7 cellular contexts compared by ENCODE assay signal in genomic region chr6:157981132-157981394, GRCh38. TPM values are rescaled to one million over a fixed set of nuclear protein-coding genes. Genes with fewer than 3 reads are reported as not detected.
DNase-seq lines count a peak whose midpoint lies in the region; ATAC-seq and TF ChIP-seq lines count a peak whose summit lies in the region.

No MANE protein-coding gene starts in this region.

- peaks cover 28% of the 10 kb centered on the region for H3K4me1 ChIP-seq in IMR-90 (ENCODE audit: control insufficient read depth, insufficient read depth, low read length)

- H3K9me3 Mint-ChIP-seq in nephron, result no peaks in the 10 kb centered on the region

- peak overlapping the region; percentile 97 for H2BK120ac ChIP-seq in IMR-90 (ENCODE audit: low read depth, low read length)

- H3K4me3 Mint-ChIP-seq in nephron, result peak overlapping the region; percentile 73 to 82 (median 74)

- BruUV-seq in IMR-90 (replicated peaks; lab: Mats Ljungman, UMichigan), result no TSS peak

- peak overlapping the region; percentile 35; the same call in 1 of the 2 replicates for H3K23ac ChIP-seq in IMR-90 (ENCODE audit: low read depth, low read length)

- H2BK5ac ChIP-seq in IMR-90 (ENCODE audit: low read depth, low read length, poor library complexity, severe bottlenecking), result peak overlapping the region; percentile 75

- in situ Hi-C loops in IMR-90 (cut with MboI; ENCODE audit: low sequenced_read_pairs), result no loop called here

- H3K9me1 ChIP-seq in IMR-90 (ENCODE audit: insufficient read depth, low read length), result peaks cover 13% of the 10 kb centered on the region

- intact Hi-C loops in IMR-90 (cut with micrococcal nuclease), result loop anchor here (5.0 kb wide), 1 partner anchor 61 kb away; no protein-coding TSS in a partner anchor

- peak overlapping the region; percentile 96 for H2AK5ac ChIP-seq in IMR-90 (ENCODE audit: low read depth, low read length)

- peak overlapping the region; percentile 90 for H2BK15ac ChIP-seq in IMR-90 (ENCODE audit: low read depth, low read length)

- no peak for DNase-seq in IMR-90
- no peak for DNase-seq in coronary artery (ENCODE audit: low spot score)
- no peak for DNase-seq in stimulated activated CD4-positive, alpha-beta T cell treated with anti-CD3 and anti-CD28 coated beads, Interleukin-4, amount 100 ng/mL, for 1 hour
- DNase-seq in NCI-H345 (lab: John Stamatoyannopoulos, UW), result no peak

- peak overlapping the region; percentile 19; the same call in 1 of the 2 replicates for H3K9ac ChIP-seq in IMR-90 (ENCODE audit: low read depth, low read length)

- H4K5ac ChIP-seq in IMR-90 (ENCODE audit: low read depth, low read length), result peak overlapping the region; percentile 72

- peak overlapping the region; percentile 46 to 90 (median 72) for H3K27ac Mint-ChIP-seq in nephron

- H4K91ac ChIP-seq in IMR-90 (ENCODE audit: insufficient read depth, low read depth, low read length), result peak overlapping the region; percentile 94

- H3K27ac ChIP-seq in IMR-90 (ENCODE audit: insufficient read depth, low read length) (peak overlapping the region; percentile 65), coronary artery (peak overlapping the region; percentile 78 to 88)

- no peaks in the 10 kb centered on the region for H3K27me3 ChIP-seq in IMR-90 (ENCODE audit: control insufficient read depth, insufficient read depth, low read length)

- TF ChIP-seq CTCF in IMR-90 (conservative IDR thresholded peaks at IDR 0.05; ENCODE audit: low read depth, low read length) (no peak), coronary artery (IDR thresholded peaks at IDR 0.05) (no peak), nephron (IDR thresholded peaks at IDR 0.05; ENCODE audit: unreplicated experiment in 3 of 3) (no peak)

- H3K4me3 ChIP-seq in IMR-90 (ENCODE audit: insufficient read depth, low read depth, low read length) (peak overlapping the region; percentile 73), coronary artery (peak overlapping the region; percentile 94)

- H2AFZ ChIP-seq in IMR-90 (replicated peaks; ENCODE audit: low read length, poor library complexity), result peak overlapping the region; percentile 91

- peak overlapping the region; percentile 61; the same call in 1 of the 2 replicates for H3K56ac ChIP-seq in IMR-90 (ENCODE audit: extremely low read depth, insufficient read depth, low read length)

- WGBS in IMR-90 (ENCODE audit: extremely low coverage in 2 of 2, insufficient read length in 1 of 2), 2 experiments, result 22% methylated on average over 18 of the region's 24 CpGs; no CpG with 5 or more reads in 1 of the 2 experiments

- H3K27me3 Mint-ChIP-seq in nephron (ENCODE audit: low read depth), result peaks cover 3% of the 10 kb centered on the region

- H4K20me1 ChIP-seq in IMR-90 (ENCODE audit: insufficient read depth, low read length), result peaks cover 25% of the 10 kb centered on the region

- CTCF ChIA-PET in IMR-90 (lab: Yijun Ruan, JAX), result interaction anchor here (0.8 kb wide), 1 partner anchor 10 kb away, joined by 3 read pairs; no protein-coding TSS in a partner anchor

- no peaks in the 10 kb centered on the region for H3K36me3 Mint-ChIP-seq in nephron (ENCODE audit: low read depth)

- ATAC-seq in GM19438 (IDR thresholded peaks at IDR 0.05; ENCODE audit: low read depth, unreplicated experiment) (peak; percentile 29), IMR-90 (ENCODE audit: low read depth) (no peak), HG03159 (IDR thresholded peaks at IDR 0.05; ENCODE audit: unreplicated experiment) (no peak)

- POLR2A ChIA-PET in IMR-90 (lab: Charles Lee; ENCODE audit: unreplicated experiment), result interaction anchor here (0.6 kb wide), 1 partner anchor 45 kb away, joined by 3 read pairs; no protein-coding TSS in a partner anchor

- H2BK20ac ChIP-seq in IMR-90 (ENCODE audit: low read depth, low read length), result peak overlapping the region; percentile 86

- peak overlapping the region; percentile 92 to 97 for H4K8ac ChIP-seq in IMR-90 (ENCODE audit: low read depth in 2 of 2, low read length in 2 of 2)

- H3K18ac ChIP-seq in IMR-90 (ENCODE audit: low read depth, low read length), result peak overlapping the region; percentile 64

- peaks cover 34% of the 10 kb centered on the region for H3K4me1 Mint-ChIP-seq in nephron

- peak overlapping the region; percentile 61 for H3K14ac ChIP-seq in IMR-90 (replicated peaks; ENCODE audit: low read depth, low read length)

- peak overlapping the region; percentile 88 for H2AK9ac ChIP-seq in IMR-90 (replicated peaks; ENCODE audit: low read depth, low read length, poor library complexity)

- TF ChIP-seq RAD21 in IMR-90 (IDR thresholded peaks at IDR 0.05; ENCODE audit: low read length), result no peak

- peak overlapping the region; percentile 72 for H3K4me2 ChIP-seq in IMR-90 (ENCODE audit: low read depth, low read length)

- peaks cover 9 to 29% of the 10 kb centered on the region in 2 experiments for H3K79me1 ChIP-seq in IMR-90 (ENCODE audit: low read depth in 1 of 2, low read length in 2 of 2)

- no peaks in the 10 kb centered on the region; the same call in 1 of the 2 replicates for H3K36me3 ChIP-seq in IMR-90 (ENCODE audit: control insufficient read depth, insufficient read depth, low read length)

- H3K9me3 ChIP-seq in IMR-90 (ENCODE audit: control insufficient read depth, insufficient read depth, low read length), result no peaks in the 10 kb centered on the region

- peak overlapping the region; percentile 96 for H3K4ac ChIP-seq in IMR-90 (ENCODE audit: low read depth, low read length)

- no peak for TF ChIP-seq POLR2A in IMR-90 (IDR thresholded peaks at IDR 0.05; ENCODE audit: low read depth, low read length)

- dilution Hi-C loops in IMR-90 (cut with HindIII; ENCODE audit: low sequenced_read_pairs, unreplicated experiment), result no loop called here

TF ChIP-seq in IMR-90, 13 proteins besides CTCF, POLR2A, EP300 and RAD21:
- no peak for TF ChIP-seq RCOR1 (IDR thresholded peaks at IDR 0.05; ENCODE audit: insufficient replicate concordance, low read length)
- no peak for TF ChIP-seq MAZ (IDR thresholded peaks at IDR 0.05; ENCODE audit: borderline replicate concordance, low read depth, low read length)
- TF ChIP-seq BHLHE40 (IDR thresholded peaks at IDR 0.05; ENCODE audit: low read depth, low read length), result no peak
- TF ChIP-seq MXI1 (IDR thresholded peaks at IDR 0.05; ENCODE audit: borderline replicate concordance, low read depth, low read length), result no peak
- TF ChIP-seq USF2 (IDR thresholded peaks at IDR 0.05; ENCODE audit: low read depth, low read length), result peak; percentile 6; the same call in 1 of the 2 replicates
- TF ChIP-seq MAFK (IDR thresholded peaks at IDR 0.05; ENCODE audit: low read depth, low read length), result no peak
- TF ChIP-seq CHD1 (IDR thresholded peaks at IDR 0.05; ENCODE audit: low read depth, low read length), result no peak

RNA-seq across cellular contexts. Expression of gene SYNJ2, which starts 0.6 kb away (rescaled TPM):
- 43.3 and 45.2 TPM in 2 replicates for total RNA-seq in IMR-90 (2012; rRNA removed)
- polyA plus RNA-seq in IMR-90 (2012; rRNA removed), result 40.8 and 45.6 TPM in 2 replicates
- 21.2 and 29.0 TPM in 2 replicates for polyA plus RNA-seq in IMR-90 (2012; cell fraction: cytosol; rRNA removed)
- polyA plus RNA-seq in IMR-90 (2012; cell fraction: nucleus; rRNA removed; ENCODE audit: low replicate concordance), result 45.7 and 64.6 TPM in 2 replicates
